9 cellular contexts compared by ENCODE assay signal in the genomic region with DNA sequence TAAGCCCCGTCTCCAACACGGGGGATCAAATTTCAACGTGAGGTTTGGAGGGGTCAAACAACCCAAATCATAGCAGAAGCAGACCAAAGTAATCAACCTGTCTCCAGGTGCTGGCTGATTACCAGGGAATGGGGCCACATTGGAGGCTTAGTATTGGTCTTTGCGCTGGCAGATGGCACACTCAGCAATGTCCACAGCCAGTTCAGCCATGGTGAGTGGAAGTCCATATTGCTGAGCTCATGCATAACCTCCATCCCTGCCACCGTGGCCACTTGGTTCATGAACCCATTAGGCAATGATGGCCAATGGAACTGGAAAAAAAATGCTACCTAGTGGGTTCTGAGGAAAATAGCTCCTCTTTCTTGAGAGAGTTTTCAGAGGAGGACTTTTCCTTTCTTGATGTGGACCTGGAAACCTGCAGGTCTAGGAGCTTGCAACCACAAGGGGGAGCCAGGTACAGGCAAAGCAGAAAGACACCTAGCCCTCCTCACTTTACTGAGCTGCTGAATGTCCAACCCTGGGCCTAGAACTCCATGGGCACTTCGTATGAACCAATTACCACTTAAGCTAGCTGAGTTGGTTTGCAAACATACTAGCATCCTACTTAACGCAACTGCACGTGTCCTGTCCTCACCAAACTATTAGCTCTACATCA.
DNase-seq lines count a peak whose midpoint lies in the region; ATAC-seq, FAIRE-seq and TF ChIP-seq lines count a peak whose summit lies in the region.
"Had no signal": no experiment of that assay in that cellular context is flagged by ENCODE, and none has a peak within 500 bp of the region (broad histone marks: within the 10 kb centered on the region; RNA-seq: fewer than 3 reads in every experiment).

No MANE protein-coding gene starts in this region.

- TF ChIP-seq CTCF in CD8-positive, alpha-beta T cell (IDR thresholded peaks at IDR 0.05): peak; percentile 78
- TF ChIP-seq CTCF in ascending aorta (IDR thresholded peaks at IDR 0.05): peak; percentile 38 to 60 (median 52)

- H3K9me3 Mint-ChIP-seq in CD8-positive, alpha-beta T cell: no peaks in the 10 kb centered on the region

- no peak overlapping the region for H3K4me3 Mint-ChIP-seq in CD8-positive, alpha-beta T cell

- no peaks in the 10 kb centered on the region for H3K4me1 ChIP-seq in CD8-positive, alpha-beta T cell (ENCODE audit: insufficient read depth, low read length)
- no peaks in the 10 kb centered on the region for H3K4me1 ChIP-seq in ascending aorta

- no peaks in the 10 kb centered on the region for H3K36me3 ChIP-seq in CD8-positive, alpha-beta T cell (ENCODE audit: insufficient read depth, low read length)
- no peaks in the 10 kb centered on the region for H3K36me3 ChIP-seq in ascending aorta

- peaks cover 1% of the 10 kb centered on the region for H3K4me1 Mint-ChIP-seq in CD8-positive, alpha-beta T cell (ENCODE audit: low read depth)

- H3K36me3 Mint-ChIP-seq in CD8-positive, alpha-beta T cell: no peaks in the 10 kb centered on the region

- H3K9me3 ChIP-seq in CD8-positive, alpha-beta T cell (ENCODE audit: low read length): no peaks in the 10 kb centered on the region
- no peaks in the 10 kb centered on the region for H3K9me3 ChIP-seq in ascending aorta

- POLR2A ChIA-PET in CD8-positive, alpha-beta T cell (lab: Charles Lee): interaction anchor here (0.6 to 1.2 kb wide), 4 partner anchors 63 to 272 kb away, joined by 3 to 11 read pairs (median 3); no protein-coding TSS in a partner anchor

- no peaks in the 10 kb centered on the region for H3K27me3 ChIP-seq in CD8-positive, alpha-beta T cell (ENCODE audit: insufficient read depth, low read length)
- H3K27me3 ChIP-seq in ascending aorta: no peaks in the 10 kb centered on the region

- H3K27ac ChIP-seq in CD8-positive, alpha-beta T cell (ENCODE audit: low read depth, low read length): no peak overlapping the region
- H3K27ac ChIP-seq in ascending aorta: no peak overlapping the region
- H3K27ac ChIP-seq: SK-N-MC had no signal

- intact Hi-C loops in CD8-positive, alpha-beta T cell (cut with DNase I, micrococcal nuclease): loop anchor here (1.0 to 2.0 kb wide), 6 partner anchors 37 to 444 kb away; a partner anchor contains a TSS
- intact Hi-C loops in ascending aorta (cut with DNase I): loop anchor here (1.0 kb wide), 1 partner anchor 249 kb away; no protein-coding TSS in a partner anchor

- no peaks in the 10 kb centered on the region for H3K27me3 Mint-ChIP-seq in CD8-positive, alpha-beta T cell (ENCODE audit: low read depth)

- H3K4me3 ChIP-seq in CD8-positive, alpha-beta T cell (ENCODE audit: low read depth, low read length): no peak overlapping the region
- no peak overlapping the region for H3K4me3 ChIP-seq in ascending aorta
- H3K4me3 ChIP-seq: SK-N-MC had no signal

- DNase-seq in CD8-positive, alpha-beta T cell: peak; percentile 49 to 83 (median 76)
- DNase-seq in GM19239 (ENCODE audit: insufficient read length, low spot score): peak; percentile 37
- peak; percentile 67 for DNase-seq in T follicular helper cell (ENCODE audit: low read depth)
- peak in 1 of 2 donors; percentile 81 for DNase-seq in ascending aorta (ENCODE audit: low spot score in 2 of 2)
- DNase-seq in islet precursor cell: peak; percentile 83
- peak; percentile 60 for DNase-seq in stimulated activated CD8-positive, alpha-beta memory T cell treated with anti-CD3 and anti-CD28 coated beads, Interleukin-12 subunit alpha, Interleukin-12 subunit beta, amount 100 ng/mL, for 1 hour (ENCODE audit: low read depth)
- no peak for DNase-seq in NCI-H1105 treated with DMSO at 0.1 percent for 48 hours (lab: John Stamatoyannopoulos, UW)

- peak; percentile 73 for ATAC-seq in CD8-positive, alpha-beta T cell
- ATAC-seq in HG03460 (IDR thresholded peaks at IDR 0.05; ENCODE audit: unreplicated experiment): peak; percentile 84

- peak; percentile 37 for FAIRE-seq in GM19239 (lab: Jason Lieb, UNC)

- CTCF ChIA-PET in CD8-positive, alpha-beta T cell (lab: Charles Lee): interaction anchor here (0.6 to 7.9 kb wide), 50 partner anchors 10 to 444 kb away, joined by 3 to 198 read pairs (median 4); no protein-coding TSS in a partner anchor

- H3K27ac Mint-ChIP-seq in CD8-positive, alpha-beta T cell: no peak overlapping the region
